Comparison of ENCODE assay signal across 2 cellular contexts in the genomic region with DNA sequence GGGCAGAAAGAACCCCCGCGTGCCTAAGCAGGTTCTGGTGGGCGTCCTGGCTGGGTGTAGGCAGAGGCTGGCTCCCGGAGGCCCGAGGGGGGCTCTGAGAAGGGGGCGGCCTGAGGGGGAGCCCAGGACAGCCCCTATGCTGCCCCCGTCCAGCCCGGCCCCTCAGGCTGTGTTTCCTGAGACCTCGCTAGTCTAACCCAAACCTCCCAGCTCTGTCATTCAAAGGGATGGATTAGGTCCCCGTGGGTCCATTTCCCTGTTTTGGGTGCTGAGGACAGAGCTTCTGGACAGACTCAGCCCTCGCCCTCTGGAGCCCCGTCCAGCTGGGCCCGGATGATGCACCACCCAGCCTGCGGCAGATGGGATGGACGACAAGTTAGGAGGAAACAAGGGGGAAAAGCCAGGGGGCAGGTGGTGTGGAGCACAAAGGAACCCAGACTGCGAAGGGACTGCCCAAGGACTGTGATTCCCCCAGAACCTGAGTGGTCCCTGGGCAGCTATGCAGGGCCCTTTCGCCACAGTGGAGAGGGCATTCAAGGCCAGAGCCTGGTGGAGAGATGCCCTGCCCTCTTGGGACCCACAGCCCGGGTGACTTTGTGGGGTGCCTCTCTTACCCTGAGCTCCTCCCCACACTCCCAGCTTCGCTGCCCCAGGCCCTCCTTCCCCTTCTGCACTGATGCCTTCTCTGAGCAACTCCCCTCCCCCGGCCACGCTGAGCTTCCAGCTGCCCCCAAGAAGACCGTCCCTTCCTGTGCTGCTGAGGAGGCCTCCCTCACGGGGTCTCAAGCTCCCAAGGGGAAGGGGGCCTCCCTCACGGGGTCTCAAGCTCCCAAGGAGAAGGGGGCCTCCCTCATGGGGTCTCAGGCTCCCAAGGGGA.
TF ChIP-seq lines count a peak whose summit lies in the region.

No MANE protein-coding gene starts in this region.

TF ChIP-seq in SK-N-SH, 30 proteins besides CTCF, POLR2A, EP300 and RAD21:
- TF ChIP-seq, protein P1, sequence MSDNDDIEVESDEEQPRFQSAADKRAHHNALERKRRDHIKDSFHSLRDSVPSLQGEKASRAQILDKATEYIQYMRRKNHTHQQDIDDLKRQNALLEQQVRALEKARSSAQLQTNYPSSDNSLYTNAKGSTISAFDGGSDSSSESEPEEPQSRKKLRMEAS (IDR thresholded peaks at IDR 0.05; ENCODE audit: low read depth): no peak
- no peak for TF ChIP-seq EZH2phosphoT487 (IDR thresholded peaks at IDR 0.05; ENCODE audit: borderline replicate concordance, low read depth)
- TF ChIP-seq MXI1 (IDR thresholded peaks at IDR 0.05; ENCODE audit: low read depth, low read length): no peak
- no peak for TF ChIP-seq RFX5 (IDR thresholded peaks at IDR 0.05; ENCODE audit: low read length)
- no peak for TF ChIP-seq TEAD4 (IDR thresholded peaks at IDR 0.05; ENCODE audit: borderline replicate concordance, insufficient read depth)
- TF ChIP-seq, protein P2, sequence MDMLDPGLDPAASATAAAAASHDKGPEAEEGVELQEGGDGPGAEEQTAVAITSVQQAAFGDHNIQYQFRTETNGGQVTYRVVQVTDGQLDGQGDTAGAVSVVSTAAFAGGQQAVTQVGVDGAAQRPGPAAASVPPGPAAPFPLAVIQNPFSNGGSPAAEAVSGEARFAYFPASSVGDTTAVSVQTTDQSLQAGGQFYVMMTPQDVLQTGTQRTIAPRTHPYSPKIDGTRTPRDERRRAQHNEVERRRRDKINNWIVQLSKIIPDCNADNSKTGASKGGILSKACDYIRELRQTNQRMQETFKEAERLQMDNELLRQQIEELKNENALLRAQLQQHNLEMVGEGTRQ (IDR thresholded peaks at IDR 0.05; ENCODE audit: borderline replicate concordance, low read depth, low read length): no peak
- no peak for TF ChIP-seq FOSL2 (IDR thresholded peaks at IDR 0.05; ENCODE audit: borderline replicate concordance, low read depth)
- no peak for TF ChIP-seq NRF1 (IDR thresholded peaks at IDR 0.05; ENCODE audit: low read depth, low read length)
- TF ChIP-seq FOXJ3 (CRISPR knock-in tag; IDR thresholded peaks at IDR 0.05): no peak
- TF ChIP-seq TAF1 (IDR thresholded peaks at IDR 0.05; ENCODE audit: borderline replicate concordance, low read depth, low read length): no peak
- no peak for TF ChIP-seq POLR2AphosphoS5 (IDR thresholded peaks at IDR 0.05; ENCODE audit: low read depth, low read length)
- TF ChIP-seq YY1 (IDR thresholded peaks at IDR 0.05; ENCODE audit: low read depth): no peak
- no peak for TF ChIP-seq SIN3A (IDR thresholded peaks at IDR 0.05; ENCODE audit: borderline replicate concordance, low read depth, low read length)
- TF ChIP-seq TCF12 (IDR thresholded peaks at IDR 0.05): no peak

TF ChIP-seq in SK-N-SH treated with all-trans-retinoic acid at 6 μM for 48 hours, 23 proteins besides CTCF, POLR2A, EP300 and RAD21:
- TF ChIP-seq ZC3H10 (CRISPR knock-in tag; IDR thresholded peaks at IDR 0.05): no peak
- TF ChIP-seq ZNF8 (CRISPR knock-in tag; IDR thresholded peaks at IDR 0.05): no peak
- no peak for TF ChIP-seq CSDC2 (CRISPR knock-in tag; IDR thresholded peaks at IDR 0.05)
- TF ChIP-seq ARNTL (CRISPR knock-in tag; IDR thresholded peaks at IDR 0.05; ENCODE audit: borderline replicate concordance, low read depth): no peak
- TF ChIP-seq, protein P3, sequence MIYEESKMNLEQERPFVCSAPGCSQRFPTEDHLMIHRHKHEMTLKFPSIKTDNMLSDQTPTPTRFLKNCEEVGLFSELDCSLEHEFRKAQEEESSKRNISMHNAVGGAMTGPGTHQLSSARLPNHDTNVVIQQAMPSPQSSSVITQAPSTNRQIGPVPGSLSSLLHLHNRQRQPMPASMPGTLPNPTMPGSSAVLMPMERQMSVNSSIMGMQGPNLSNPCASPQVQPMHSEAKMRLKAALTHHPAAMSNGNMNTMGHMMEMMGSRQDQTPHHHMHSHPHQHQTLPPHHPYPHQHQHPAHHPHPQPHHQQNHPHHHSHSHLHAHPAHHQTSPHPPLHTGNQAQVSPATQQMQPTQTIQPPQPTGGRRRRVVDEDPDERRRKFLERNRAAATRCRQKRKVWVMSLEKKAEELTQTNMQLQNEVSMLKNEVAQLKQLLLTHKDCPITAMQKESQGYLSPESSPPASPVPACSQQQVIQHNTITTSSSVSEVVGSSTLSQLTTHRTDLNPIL (CRISPR knock-in tag; IDR thresholded peaks at IDR 0.05; ENCODE audit: low read depth): no peak
- TF ChIP-seq, protein P4, sequence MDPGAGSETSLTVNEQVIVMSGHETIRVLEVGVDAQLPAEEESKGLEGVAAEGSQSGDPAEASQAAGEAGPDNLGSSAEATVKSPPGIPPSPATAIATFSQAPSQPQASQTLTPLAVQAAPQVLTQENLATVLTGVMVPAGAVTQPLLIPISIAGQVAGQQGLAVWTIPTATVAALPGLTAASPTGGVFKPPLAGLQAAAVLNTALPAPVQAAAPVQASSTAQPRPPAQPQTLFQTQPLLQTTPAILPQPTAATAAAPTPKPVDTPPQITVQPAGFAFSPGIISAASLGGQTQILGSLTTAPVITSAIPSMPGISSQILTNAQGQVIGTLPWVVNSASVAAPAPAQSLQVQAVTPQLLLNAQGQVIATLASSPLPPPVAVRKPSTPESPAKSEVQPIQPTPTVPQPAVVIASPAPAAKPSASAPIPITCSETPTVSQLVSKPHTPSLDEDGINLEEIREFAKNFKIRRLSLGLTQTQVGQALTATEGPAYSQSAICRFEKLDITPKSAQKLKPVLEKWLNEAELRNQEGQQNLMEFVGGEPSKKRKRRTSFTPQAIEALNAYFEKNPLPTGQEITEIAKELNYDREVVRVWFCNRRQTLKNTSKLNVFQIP (CRISPR knock-in tag; IDR thresholded peaks at IDR 0.05; ENCODE audit: borderline replicate concordance, low read depth): no peak
